In genomic region chr7:92366730-92367129, GRCh38 we compare ENCODE assay signal across 25 cellular contexts.
DNase-seq lines count a peak whose midpoint lies in the region; ATAC-seq, FAIRE-seq and TF ChIP-seq lines count a peak whose summit lies in the region.
"Had no signal": no experiment of that assay in that cellular context is flagged by ENCODE, and none has a peak within 500 bp of the region (broad histone marks: within the 10 kb centered on the region; RNA-seq: fewer than 3 reads in every experiment).

No MANE protein-coding gene starts in this region.

- no peaks in the 10 kb centered on the region for H3K9me3 ChIP-seq in trophoblast cell (ENCODE audit: insufficient read depth, low read depth, low read length)
- H3K9me3 ChIP-seq: BLaER1 treated with 17β-estradiol and CSF1 and Interleukin-3, amounts not matched to agents 10 nM and 100 nM; spleen had no signal

- no peaks in the 10 kb centered on the region for H3K79me1 ChIP-seq in trophoblast cell (ENCODE audit: low read length)

- WGBS in trophoblast cell (ENCODE audit: extremely low coverage, insufficient coverage, insufficient read length), result no CpG with 5 or more reads among the region's 2 CpGs

- no peak overlapping the region for H3K4ac ChIP-seq in trophoblast cell (ENCODE audit: low read depth, low read length)

- H4K8ac ChIP-seq in trophoblast cell (ENCODE audit: low read depth, low read length), result no peak overlapping the region

- no peak for FAIRE-seq in frontal cortex (lab: Jason Lieb, UNC)
- FAIRE-seq: GM12878 had no signal

- H3K23ac ChIP-seq in trophoblast cell (ENCODE audit: low read length), result no peak overlapping the region

- no peak for ATAC-seq in left colon
- ATAC-seq: GM12878, GM23338, left cardiac atrium, T-cell had no signal

- no peak overlapping the region for H4K91ac ChIP-seq in trophoblast cell (ENCODE audit: low read depth, low read length)

- H2BK5ac ChIP-seq in trophoblast cell (ENCODE audit: low read depth, low read length, poor library complexity), result no peak overlapping the region

- H3K14ac ChIP-seq in trophoblast cell (ENCODE audit: low read length), result no peak overlapping the region

- no peak overlapping the region for H3K4me3 ChIP-seq in cardiac fibroblast (replicated peaks in 1 of 2; ENCODE audit: low read depth in 2 of 2, low read length in 2 of 2)
- no peak overlapping the region for H3K4me3 ChIP-seq in foreskin fibroblast (ENCODE audit: low read depth in 1 of 2, low read length in 2 of 2)
- no peak overlapping the region for H3K4me3 ChIP-seq in trophoblast cell (ENCODE audit: low read depth, low read length)
- H3K4me3 ChIP-seq: BLaER1 treated with 17β-estradiol and CSF1 and Interleukin-3, amounts not matched to agents 10 nM and 100 nM; GM12878; GM23338; spleen had no signal

- H3K18ac ChIP-seq in trophoblast cell (ENCODE audit: low read length), result no peak overlapping the region

- H2AK5ac ChIP-seq in trophoblast cell (ENCODE audit: low read length), result no peak overlapping the region

- H4K12ac ChIP-seq in trophoblast cell (ENCODE audit: low read depth, low read length), result no peak overlapping the region

- H3K27me3 ChIP-seq in trophoblast cell (ENCODE audit: insufficient read depth, low read length), result no peaks in the 10 kb centered on the region
- H3K27me3 ChIP-seq: BLaER1 treated with 17β-estradiol and CSF1 and Interleukin-3, amounts not matched to agents 10 nM and 100 nM; spleen had no signal

- H3K4me2 ChIP-seq in trophoblast cell (ENCODE audit: low read length), result no peak overlapping the region
- H3K4me2 ChIP-seq: GM23338 had no signal

- no peak overlapping the region for H3K9ac ChIP-seq in trophoblast cell (ENCODE audit: low read length)
- H3K9ac ChIP-seq: BLaER1 treated with 17β-estradiol and CSF1 and Interleukin-3, amounts not matched to agents 10 nM and 100 nM had no signal

- H2BK12ac ChIP-seq in trophoblast cell (ENCODE audit: low read length), result no peak overlapping the region

- no peak overlapping the region for H2BK120ac ChIP-seq in trophoblast cell (ENCODE audit: insufficient read depth, low read length, poor library complexity)

- peak; percentile 20 for DNase-seq in AG20443 (ENCODE audit: low spot score)
- DNase-seq in M059J (ENCODE audit: low read depth), result peak; percentile 5
- peak; percentile 10 to 49 for DNase-seq in cardiac fibroblast (ENCODE audit: low read depth in 2 of 2)
- peak; percentile 0 to 7 for DNase-seq in foreskin fibroblast
- DNase-seq in NOMO-1 (lab: John Stamatoyannopoulos, UW; ENCODE audit: unreplicated experiment in 2 of 2), result no peak
- DNase-seq in left colon, result no peak
- no peak for DNase-seq in frontal cortex (ENCODE audit: low spot score in 2 of 2)
- DNase-seq in trophoblast cell, result no peak
- DNase-seq: activated CD4-positive, alpha-beta T cell treated with anti-CD3 and anti-CD28 coated beads, Interleukin-2, amount 50 U/mL, for 48 hours; activated naive CD4-positive, alpha-beta T cell treated with anti-CD3 and anti-CD28 coated beads, Interleukin-2, amount 50 U/mL, for 16 hours; anterior cingulate cortex; Calu3; DMS79 treated with DMSO at 0.1 percent for 48 hours; foreskin melanocyte; left cardiac atrium; mammary epithelial cell; NCI-H1105; NCI-H1930; NCI-H526 treated with DMSO at 0.1 percent for 48 hours; right cardiac atrium; spleen; T-cell had no signal

- H3K36me3 ChIP-seq in trophoblast cell (ENCODE audit: control insufficient read depth in 1 of 2, insufficient read depth in 2 of 2, low read length in 2 of 2), result peaks cover 0 to 7% of the 10 kb centered on the region in 2 experiments

- TF ChIP-seq CTCF in cardiac fibroblast (IDR thresholded peaks at IDR 0.05; ENCODE audit: low read depth, low read length) (no peak), foreskin fibroblast (IDR thresholded peaks at IDR 0.05; ENCODE audit: low read depth, low read length) (no peak)

- H2AFZ ChIP-seq in trophoblast cell (ENCODE audit: insufficient read depth, low read length, poor library complexity), result no peak overlapping the region
- H2AFZ ChIP-seq: GM23338 had no signal

- H3K4me1 ChIP-seq in trophoblast cell (ENCODE audit: control insufficient read depth in 1 of 2, insufficient read depth in 2 of 2, low read length in 2 of 2), result no peaks in the 10 kb centered on the region
- H3K4me1 ChIP-seq: spleen had no signal

- H3K79me2 ChIP-seq in trophoblast cell (ENCODE audit: control insufficient read depth, insufficient read depth, low read length, poor library complexity), result no peaks in the 10 kb centered on the region

- intact Hi-C loops in left colon (cut with DNase I, micrococcal nuclease), result no loop called here

- H3K27ac ChIP-seq in trophoblast cell (ENCODE audit: low read depth, low read length), result no peak overlapping the region
- H3K27ac ChIP-seq: BLaER1 treated with 17β-estradiol and CSF1 and Interleukin-3, amounts not matched to agents 10 nM and 100 nM; spleen had no signal

Comparison
In these comparisons a context has a peak if more than half of its experiments do, and no peak if none do; other contexts are left out.
1. DNase-seq: peak in AG20443 (single experiment), M059J (single experiment), cardiac fibroblast (2 of 2) and foreskin fibroblast (2 of 2); none in NOMO-1 (0 of 2), left colon (0 of 2), frontal cortex (0 of 2) and trophoblast cell (0 of 2).